Comparison of ENCODE assay signal across 1 cellular context in genomic region chr19:19562665-19563347, GRCh38.
TF ChIP-seq lines count a peak whose summit lies in the region.

No MANE protein-coding gene starts in this region.

TF ChIP-seq in HCT116, 20 proteins besides CTCF, POLR2A, EP300 and RAD21:
- no peak for TF ChIP-seq EGR1 (IDR thresholded peaks at IDR 0.05; ENCODE audit: low read depth)
- no peak for TF ChIP-seq ZBTB33 (IDR thresholded peaks at IDR 0.05; ENCODE audit: extremely low read depth, insufficient replicate concordance, low read length)
- no peak for TF ChIP-seq EZH2 (IDR thresholded peaks at IDR 0.05)
- TF ChIP-seq ZNF274 (IDR thresholded peaks at IDR 0.05; ENCODE audit: low read depth, low read length), result no peak
- TF ChIP-seq JUND (IDR thresholded peaks at IDR 0.05), result no peak
- no peak for TF ChIP-seq TCF7L2 (IDR thresholded peaks at IDR 0.05; ENCODE audit: borderline replicate concordance, extremely low read depth, insufficient read depth, insufficient read length)
- TF ChIP-seq SRF (IDR thresholded peaks at IDR 0.05; ENCODE audit: low read depth), result no peak
- TF ChIP-seq POLR2AphosphoS5 (IDR thresholded peaks at IDR 0.05; ENCODE audit: low read depth, low read length), result no peak
- no peak for TF ChIP-seq ELF1 (IDR thresholded peaks at IDR 0.05; ENCODE audit: borderline replicate concordance, low read depth)
- no peak for TF ChIP-seq SP1 (IDR thresholded peaks at IDR 0.05; ENCODE audit: low read depth)
- no peak for TF ChIP-seq ATF3 (IDR thresholded peaks at IDR 0.05)
- TF ChIP-seq CEBPB (IDR thresholded peaks at IDR 0.05; ENCODE audit: low read depth), result no peak
- TF ChIP-seq MAX (IDR thresholded peaks at IDR 0.05), result no peak
- no peak for TF ChIP-seq CBX3 (IDR thresholded peaks at IDR 0.05; ENCODE audit: low read depth)
- TF ChIP-seq ZFX (IDR thresholded peaks at IDR 0.05), result no peak
